5 cellular contexts compared by ENCODE assay signal in genomic region chr1:180133688-180134087, GRCh38. TPM values are rescaled to one million over a fixed set of nuclear protein-coding genes. Genes with fewer than 3 reads are reported as not detected.
DNase-seq lines count a peak whose midpoint lies in the region; ATAC-seq, FAIRE-seq and TF ChIP-seq lines count a peak whose summit lies in the region.
"Not testable (repeated sequence)": the region's sequence is repeated elsewhere in the genome, so short reads cannot be mapped to it uniquely, and the experiment has no call there.

No MANE protein-coding gene starts in this region.

- POLR2A ChIA-PET in K562 (lab: Yijun Ruan, JAX) = interaction anchor here (1.0 to 1.3 kb wide), 2 partner anchors 11 kb away, joined by 3 to 8 read pairs; no protein-coding TSS in a partner anchor

- H3K9me3 Mint-ChIP-seq in GM23338 = not testable (repeated sequence)

- not testable (repeated sequence) for H3K27ac ChIP-seq in GM23338 (ENCODE audit: low read depth); K562 (ENCODE audit: extremely low read depth, low read depth, low read length); right atrium auricular region
- peak overlapping the region; percentile 86 for H3K27ac ChIP-seq in neutrophil
- peak overlapping the region; percentile 13 for H3K27ac ChIP-seq in stomach smooth muscle (ENCODE audit: low read length)

- peak overlapping the region in 1 of 2 experiments; percentile 71; a peak in 1 of 4 replicates for H3K9ac ChIP-seq in K562 (ENCODE audit: insufficient read depth in 1 of 2, low read depth in 2 of 2, low read length in 2 of 2)
- H3K9ac ChIP-seq in stomach smooth muscle (ENCODE audit: low read length in 2 of 2) = not testable (repeated sequence)

- not testable (repeated sequence) for H4K20me1 ChIP-seq in GM23338 (replicated peaks; ENCODE audit: insufficient read depth); K562 (replicated peaks; ENCODE audit: control insufficient read depth, insufficient read depth, low read length)

- H3K4me2 ChIP-seq in GM23338 = not testable (repeated sequence)
- H3K4me2 ChIP-seq in K562 (ENCODE audit: insufficient read depth, low read length) = peak overlapping the region; percentile 14; the same call in 1 of the 2 replicates

- not testable (repeated sequence) for FAIRE-seq in K562 (lab: Jason Lieb, UNC)

- not testable (repeated sequence) for H3K36me3 ChIP-seq in GM23338 (ENCODE audit: insufficient read depth); K562 (ENCODE audit: control insufficient read depth, insufficient read depth, low read length); right atrium auricular region; neutrophil; stomach smooth muscle (ENCODE audit: control insufficient read depth in 2 of 2, insufficient read depth in 2 of 2, low read length in 2 of 2)

- not testable (repeated sequence) for TF ChIP-seq RAD21 in K562 (CRISPR knock-in tag; conservative IDR thresholded peaks at IDR 0.05 in 1 of 2, IDR thresholded peaks at IDR 0.05 in 1 of 2)

- intact Hi-C loops in K562 (cut with micrococcal nuclease) = not testable (repeated sequence)

- not testable (repeated sequence) for BruUV-seq in K562 (replicated peaks; lab: Mats Ljungman, UMichigan)

- H3K27me3 Mint-ChIP-seq in GM23338 (ENCODE audit: insufficient read depth, low read depth, poor library complexity) = not testable (repeated sequence)

- H3K36me3 Mint-ChIP-seq in GM23338 (ENCODE audit: low read depth) = not testable (repeated sequence)

- TF ChIP-seq POLR2A in K562 (conservative IDR thresholded peaks at IDR 0.05) = not testable (repeated sequence)

- not testable (repeated sequence) for H3K9me1 ChIP-seq in K562 (ENCODE audit: control insufficient read depth, insufficient read depth, low read length)

- not testable (repeated sequence) for H3K79me2 ChIP-seq in GM23338 (replicated peaks; ENCODE audit: insufficient read depth); K562 (ENCODE audit: control insufficient read depth, insufficient read depth, low read length)

- TF ChIP-seq CTCF in GM23338 (conservative IDR thresholded peaks at IDR 0.05; ENCODE audit: low read depth in 2 of 2); K562 (IDR thresholded peaks at IDR 0.05 in 2 of 3, conservative IDR thresholded peaks at IDR 0.05 in 1 of 3; ENCODE audit: insufficient read depth in 2 of 3, low read depth in 1 of 3, low read length in 3 of 3); right atrium auricular region (IDR thresholded peaks at IDR 0.05); neutrophil (IDR thresholded peaks at IDR 0.05): not testable (repeated sequence)

- H3K27me3 ChIP-seq in GM23338 (ENCODE audit: insufficient read depth); K562 (ENCODE audit: control insufficient read depth in 2 of 2, insufficient read depth in 2 of 2, low read length in 2 of 2); right atrium auricular region; neutrophil; stomach smooth muscle (ENCODE audit: control insufficient read depth in 1 of 2, insufficient read depth in 2 of 2, low read length in 2 of 2): not testable (repeated sequence)

- not testable (repeated sequence) for ATAC-seq in GM23338
- ATAC-seq in K562 = peak; percentile 11; the same call in 2 of the 3 replicates

- H3K9me2 ChIP-seq in GM23338 (ENCODE audit: insufficient read depth) = not testable (repeated sequence)

- not testable (repeated sequence) for H3K4me1 ChIP-seq in GM23338 (ENCODE audit: insufficient read depth); K562 (replicated peaks in 1 of 2; ENCODE audit: control insufficient read depth in 2 of 2, insufficient read depth in 2 of 2, low read length in 2 of 2); right atrium auricular region; stomach smooth muscle (ENCODE audit: control insufficient read depth, insufficient read depth, low read length)
- H3K4me1 ChIP-seq in neutrophil (ENCODE audit: control insufficient read depth in 1 of 2, insufficient read depth in 1 of 2, low read depth in 1 of 2, low read length in 1 of 2) = peaks cover 59 to 61% of the 10 kb centered on the region in 2 experiments

- H3K4me3 Mint-ChIP-seq in GM23338 = not testable (repeated sequence)

- TF ChIP-seq EP300 in K562 (IDR thresholded peaks at IDR 0.05; ENCODE audit: low read length) = not testable (repeated sequence)

- not testable (repeated sequence) for H3K4me3 ChIP-seq in GM23338; K562; right atrium auricular region; neutrophil (ENCODE audit: low read depth in 1 of 2, low read length in 1 of 2); stomach smooth muscle (ENCODE audit: low read length in 2 of 2)

- peak overlapping the region; percentile 23 for H2AFZ ChIP-seq in GM23338
- H2AFZ ChIP-seq in K562 (ENCODE audit: low read depth, low read length) = not testable (repeated sequence)

- H3K4me1 Mint-ChIP-seq in GM23338 = not testable (repeated sequence)

- not testable (repeated sequence) for DNase-seq in GM23338 (ENCODE audit: low spot score)
- peak in 1 of 4 experiments; percentile 47 for DNase-seq in K562 (ENCODE audit: extremely low read depth in 1 of 4, low spot score in 3 of 4)
- peak; percentile 18 for DNase-seq in right atrium auricular region (ENCODE audit: low spot score)

- CTCF ChIA-PET in K562 (lab: Yijun Ruan, JAX; ENCODE audit: low intra/inter-chr PET ratio) = not testable (repeated sequence)

- WGBS in K562 (ENCODE audit: insufficient coverage, low coverage, missing lambda C conversion rate) = 4% methylated on average over 9 of the region's 9 CpGs

- not testable (repeated sequence) for H3K27ac Mint-ChIP-seq in GM23338

- H3K9me3 ChIP-seq in K562 (replicated peaks; ENCODE audit: control insufficient read depth, insufficient read depth, low read depth, low read length); right atrium auricular region; neutrophil; stomach smooth muscle (ENCODE audit: control insufficient read depth in 2 of 2, low read length in 2 of 2): not testable (repeated sequence)

- in situ Hi-C loops in K562 (cut with MboI) = not testable (repeated sequence)

- not testable (repeated sequence) for H3F3A ChIP-seq in GM23338 (replicated peaks; ENCODE audit: low read depth)

TF ChIP-seq in K562, 482 proteins besides CTCF, POLR2A, EP300 and RAD21:
- TF ChIP-seq CBFA2T3 (IDR thresholded peaks at IDR 0.05) (peak; percentile 56), CTBP1 (IDR thresholded peaks at IDR 0.05; ENCODE audit: borderline replicate concordance) (0 out of 2 replicates have a peak, but pooled peaks have one; percentile 12), ATF7 (IDR thresholded peaks at IDR 0.05) (peak; percentile 58; the same call in 1 of the 2 replicates), SMARCE1 (IDR thresholded peaks at IDR 0.05) (0 out of 2 replicates have a peak, but pooled peaks have one; percentile 12), EGR1 (conservative IDR thresholded peaks at IDR 0.05) (peak; percentile 72), ADNP (tag; IDR thresholded peaks at IDR 0.05) (peak; percentile 50; the same call in 1 of the 2 replicates), ARID1B (IDR thresholded peaks at IDR 0.05) (peak; percentile 52; the same call in 1 of the 2 replicates)
- TF ChIP-seq, protein P1, sequence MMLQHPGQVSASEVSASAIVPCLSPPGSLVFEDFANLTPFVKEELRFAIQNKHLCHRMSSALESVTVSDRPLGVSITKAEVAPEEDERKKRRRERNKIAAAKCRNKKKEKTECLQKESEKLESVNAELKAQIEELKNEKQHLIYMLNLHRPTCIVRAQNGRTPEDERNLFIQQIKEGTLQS (IDR thresholded peaks at IDR 0.05) = peak; percentile 64; the same call in 1 of the 2 replicates
- TF ChIP-seq, protein P1 (CRISPR knock-in tag; conservative IDR thresholded peaks at IDR 0.05) = not testable (repeated sequence)
TF ChIP-seq in K562: peak in this region for 8; not testable (repeated sequence) for 474.

RNA-seq across cellular contexts. Expression of gene QSOX1, which starts 21.0 kb away (rescaled TPM):
- 107 and 119 TPM in 2 replicates for total RNA-seq in GM23338 (2014; rRNA removed; shearing (Covaris generic))
- polyA plus RNA-seq in GM23338 (2016; fragmentation: Nextera tagmentation; extraction: Ambion mirVana) (47.8 and 64.8 TPM in 2 replicates), K562 (2011; rRNA removed) (15.0 and 36.5 TPM in 2 replicates), K562 (2014; fragmentation: Illumina TruSeq; extraction: Trizol) (23.9 and 28.3 TPM in 2 replicates), K562 (2014; fragmentation: Nextera tagmentation; extraction: Ambion mirVana) (1 to 10 TPM; 4.0 to 4.6 TPM), K562 (2014; rRNA removed) (21.5 and 24.8 TPM in 2 replicates)
- total RNA-seq in K562 (2011; cell fraction: chromatin; rRNA removed; ENCODE audit: low replicate concordance) = 19.7 and 43.6 TPM in 2 replicates
- total RNA-seq in K562 (2011; cell fraction: nucleolus; rRNA removed) = 60.0 and 64.2 TPM in 2 replicates
- 56.8 and 59.6 TPM in 2 replicates for total RNA-seq in K562 (2011; cell fraction: nucleoplasm; rRNA removed)
- total RNA-seq in K562 (2014; rRNA removed) (21.4 and 33.2 TPM in 2 replicates), K562 (2014; rRNA removed; fragmentation: Illumina TruSeq; extraction: Trizol) (10.2 and 11.4 TPM in 2 replicates), K562 (2015; rRNA removed; fragmentation: Illumina TruSeq; extraction: Trizol) (11.0 and 11.7 TPM in 2 replicates), K562 (2021) (47.8 and 53.1 TPM in 2 replicates), right atrium auricular region (100 to 1,000 TPM; 199 to 332 TPM)
- polyA plus RNA-seq in K562 (2011; cell fraction: cytosol; rRNA removed) = 25.2 and 25.3 TPM in 2 replicates
- 33.0 and 35.8 TPM in 2 replicates for polyA plus RNA-seq in K562 (2011; cell fraction: nucleus; rRNA removed)
- 38.9 and 76.2 TPM in 2 replicates for polyA plus RNA-seq in K562 (2012)
- 8.6 and 10.8 TPM in 2 replicates for polyA minus RNA-seq in K562 (2011; rRNA and poly(A)+ RNA removed)
- polyA minus RNA-seq in K562 (2011; cell fraction: cytosol; rRNA and poly(A)+ RNA removed) = 10.2 and 18.2 TPM in 2 replicates
- polyA minus RNA-seq in K562 (2011; cell fraction: nucleus; rRNA and poly(A)+ RNA removed) = 7.5 and 7.6 TPM in 2 replicates
